Comparison of ENCODE assay signal across 9 cellular contexts in genomic region chr17:55433629-55434422, GRCh38. TPM values are rescaled to one million over a fixed set of nuclear protein-coding genes. Genes with fewer than 3 reads are reported as not detected.
DNase-seq lines count a peak whose midpoint lies in the region; ATAC-seq, FAIRE-seq and TF ChIP-seq lines count a peak whose summit lies in the region.
"Had no signal": no experiment of that assay in that cellular context is flagged by ENCODE, and none has a peak within 500 bp of the region (broad histone marks: within the 10 kb centered on the region; RNA-seq: fewer than 3 reads in every experiment).

No MANE protein-coding gene starts in this region.

- WGBS in transverse colon (ENCODE audit: low coverage in 1 of 2), 2 donors, result 49 to 52% methylated on average over 5 to 7 of the region's 7 CpGs

- H3K36me3 ChIP-seq in keratinocyte (ENCODE audit: control insufficient read depth in 2 of 2, extremely low read depth in 1 of 2, insufficient read depth in 2 of 2, low read length in 2 of 2), result no peaks in the 10 kb centered on the region
- no peaks in the 10 kb centered on the region for H3K36me3 ChIP-seq in transverse colon

- H3K27me3 ChIP-seq in keratinocyte (ENCODE audit: control insufficient read depth, extremely low read depth, insufficient read depth, low read length) (no peaks in the 10 kb centered on the region), transverse colon (no peaks in the 10 kb centered on the region)

- peak; percentile 66 for FAIRE-seq in keratinocyte (lab: Jason Lieb, UNC)

- H3K79me2 ChIP-seq in keratinocyte (ENCODE audit: control insufficient read depth, insufficient read depth, low read length), result no peaks in the 10 kb centered on the region

- no peaks in the 10 kb centered on the region for H3K36me3 Mint-ChIP-seq in activated naive CD4-positive, alpha-beta T cell treated with anti-CD3 and anti-CD28 coated beads, Interleukin-2, amount 50 U/mL, for 72 hours
- H3K36me3 Mint-ChIP-seq: IgD-negative memory B cell had no signal

- peak; percentile 11 for TF ChIP-seq EP300 in transverse colon (IDR thresholded peaks at IDR 0.05; ENCODE audit: low read depth)

- H3K9me3 Mint-ChIP-seq in activated naive CD4-positive, alpha-beta T cell treated with anti-CD3 and anti-CD28 coated beads, Interleukin-2, amount 50 U/mL, for 72 hours, result no peaks in the 10 kb centered on the region
- H3K9me3 Mint-ChIP-seq: IgD-negative memory B cell had no signal

- H3K9me3 ChIP-seq in keratinocyte (ENCODE audit: control insufficient read depth, low read depth, low read length) (no peaks in the 10 kb centered on the region), transverse colon (no peaks in the 10 kb centered on the region)

- H3K4me3 ChIP-seq in keratinocyte (ENCODE audit: control insufficient read depth in 2 of 3, extremely low read depth in 1 of 3, insufficient read depth in 2 of 3, low read depth in 1 of 3, low read length in 3 of 3), result peak overlapping the region in 2 of 3 experiments; percentile 46 to 57
- no peak overlapping the region for H3K4me3 ChIP-seq in transverse colon

- DNase-seq in NCI-H2029 (lab: John Stamatoyannopoulos, UW), result peak; percentile 6
- DNase-seq in NCI-H2029 treated with DMSO at 0.1 percent for 48 hours (lab: John Stamatoyannopoulos, UW), result no peak
- peak; percentile 61 for DNase-seq in keratinocyte (ENCODE audit: low read depth, low spot score)
- peak; percentile 64 for DNase-seq in transverse colon
- DNase-seq in activated naive CD4-positive, alpha-beta T cell treated with anti-CD3 and anti-CD28 coated beads, Interleukin-2, amount 50 U/mL, for 72 hours (ENCODE audit: low spot score in 2 of 2), result no peak

- peaks cover 35% of the 10 kb centered on the region for H3K4me1 ChIP-seq in keratinocyte (ENCODE audit: control insufficient read depth, extremely low read depth, insufficient read depth, low read length)
- peaks cover 13 to 37% (median 29%) of the 10 kb centered on the region in 4 donors for H3K4me1 ChIP-seq in transverse colon

- in situ Hi-C loops in transverse colon (cut with MboI; ENCODE audit: low pct_ligation_motif_present in 1 of 4, low pct_unique_long_range_greater_than_20kb in 1 of 4, low sequenced_read_pairs in 3 of 4), result no loop called here

- dilution Hi-C loops in keratinocyte (cut with MboI; ENCODE audit: extremely low pct_ligation_motif_present, low sequenced_read_pairs), result no loop called here

- no peak for ATAC-seq in activated naive CD4-positive, alpha-beta T cell treated with anti-CD3 and anti-CD28 coated beads, Interleukin-2, amount 50 U/mL, for 72 hours
- ATAC-seq in HG02870 (IDR thresholded peaks at IDR 0.05; ENCODE audit: unreplicated experiment) (no peak), HG02981 (IDR thresholded peaks at IDR 0.05; ENCODE audit: unreplicated experiment) (no peak)

- no peaks in the 10 kb centered on the region for H3K9me1 ChIP-seq in keratinocyte (ENCODE audit: control insufficient read depth, extremely low read depth, insufficient read depth, low read length)

- H3K27ac Mint-ChIP-seq in activated naive CD4-positive, alpha-beta T cell treated with anti-CD3 and anti-CD28 coated beads, Interleukin-2, amount 50 U/mL, for 72 hours, result peak overlapping the region in 1 of 2 donors; percentile 68
- H3K27ac Mint-ChIP-seq: IgD-negative memory B cell had no signal

- no peak for TF ChIP-seq POLR2A in transverse colon (IDR thresholded peaks at IDR 0.05)

- peak overlapping the region; percentile 93 for H3K4me2 ChIP-seq in keratinocyte (ENCODE audit: control insufficient read depth, extremely low read depth, insufficient read depth, low read depth, low read length)

- H3K27ac ChIP-seq in VCaP (peak overlapping the region; percentile 93), keratinocyte (ENCODE audit: control insufficient read depth, insufficient read depth, low read length) (peak overlapping the region; percentile 96), transverse colon (peak overlapping the region; percentile 72 to 85 (median 81))

- H4K20me1 ChIP-seq in keratinocyte (ENCODE audit: control insufficient read depth, extremely low read depth, insufficient read depth, low read length), result peaks cover 2% of the 10 kb centered on the region

- peak overlapping the region; percentile 38 for H2AFZ ChIP-seq in keratinocyte (ENCODE audit: control insufficient read depth, low read length)

- H3K9ac ChIP-seq in keratinocyte (ENCODE audit: control insufficient read depth, extremely low read depth, insufficient read depth, low read length), result peak overlapping the region; percentile 76

- intact Hi-C loops in transverse colon (cut with DNase I; ENCODE audit: low total_unique reads), result no loop called here

- TF ChIP-seq CTCF in VCaP (conservative IDR thresholded peaks at IDR 0.05) (no peak), keratinocyte (optimal IDR thresholded peaks at IDR 0.05 in 1 of 3, IDR thresholded peaks at IDR 0.05 in 1 of 3, conservative IDR thresholded peaks at IDR 0.05 in 1 of 3; ENCODE audit: extremely low read depth in 1 of 3, insufficient read depth in 2 of 3, low read length in 3 of 3) (no peak), transverse colon (IDR thresholded peaks at IDR 0.05) (no peak)

RNA-seq across cellular contexts. Expression of gene MMD, which starts 12.2 kb away (rescaled TPM):
- 4.5 to 6.4 TPM (median 6.0 TPM) in 3 replicates for polyA plus RNA-seq in keratinocyte
- polyA plus RNA-seq in keratinocyte (2011; ENCODE audit: low read depth), result 2.5 TPM
- polyA plus RNA-seq in keratinocyte (2011; cell fraction: cytosol; rRNA removed), result 3.9 and 7.0 TPM in 2 replicates
- 2.3 and 3.8 TPM in 2 replicates for polyA plus RNA-seq in keratinocyte (2011; cell fraction: nucleus; rRNA removed)
- 3.6 and 4.3 TPM in 2 replicates for polyA plus RNA-seq in keratinocyte (2012; ENCODE audit: low replicate concordance)
- 1.5 to 3.6 TPM (median 2.9 TPM) in 3 replicates for polyA minus RNA-seq in keratinocyte
- polyA minus RNA-seq in keratinocyte (2011; cell fraction: cytosol; rRNA and poly(A)+ RNA removed), result 2.9 TPM
- polyA minus RNA-seq in keratinocyte (2011; cell fraction: nucleus; rRNA and poly(A)+ RNA removed), result 1.1 and 3.9 TPM in 2 replicates
- total RNA-seq in transverse colon, result 10 to 100 TPM in 3 of 4 donors, 1 to 10 TPM in 1; 4.8 to 18.9 (median 14.3) TPM
- 10 to 100 TPM; 15.7 to 23.7 TPM for total RNA-seq in activated naive CD4-positive, alpha-beta T cell treated with anti-CD3 and anti-CD28 coated beads, Interleukin-2, amount 50 U/mL, for 72 hours

Comparison
In these comparisons a context has a peak if more than half of its experiments do, and no peak if none do; other contexts are left out.
1. DNase-seq: peak in NCI-H2029 (single experiment), keratinocyte (single experiment) and transverse colon (single experiment); none in NCI-H2029 treated with DMSO at 0.1 percent for 48 hours (single experiment) and activated naive CD4-positive, alpha-beta T cell treated with anti-CD3 and anti-CD28 coated beads, Interleukin-2, amount 50 U/mL, for 72 hours (0 of 2).
2. H3K4me3 ChIP-seq: peak in keratinocyte (2 of 3); none in transverse colon (0 of 4).
3. Peak in every context shown above with its lines, with median percentiles within 50 percentile points of each other: H3K27ac ChIP-seq.